In the genomic region with DNA sequence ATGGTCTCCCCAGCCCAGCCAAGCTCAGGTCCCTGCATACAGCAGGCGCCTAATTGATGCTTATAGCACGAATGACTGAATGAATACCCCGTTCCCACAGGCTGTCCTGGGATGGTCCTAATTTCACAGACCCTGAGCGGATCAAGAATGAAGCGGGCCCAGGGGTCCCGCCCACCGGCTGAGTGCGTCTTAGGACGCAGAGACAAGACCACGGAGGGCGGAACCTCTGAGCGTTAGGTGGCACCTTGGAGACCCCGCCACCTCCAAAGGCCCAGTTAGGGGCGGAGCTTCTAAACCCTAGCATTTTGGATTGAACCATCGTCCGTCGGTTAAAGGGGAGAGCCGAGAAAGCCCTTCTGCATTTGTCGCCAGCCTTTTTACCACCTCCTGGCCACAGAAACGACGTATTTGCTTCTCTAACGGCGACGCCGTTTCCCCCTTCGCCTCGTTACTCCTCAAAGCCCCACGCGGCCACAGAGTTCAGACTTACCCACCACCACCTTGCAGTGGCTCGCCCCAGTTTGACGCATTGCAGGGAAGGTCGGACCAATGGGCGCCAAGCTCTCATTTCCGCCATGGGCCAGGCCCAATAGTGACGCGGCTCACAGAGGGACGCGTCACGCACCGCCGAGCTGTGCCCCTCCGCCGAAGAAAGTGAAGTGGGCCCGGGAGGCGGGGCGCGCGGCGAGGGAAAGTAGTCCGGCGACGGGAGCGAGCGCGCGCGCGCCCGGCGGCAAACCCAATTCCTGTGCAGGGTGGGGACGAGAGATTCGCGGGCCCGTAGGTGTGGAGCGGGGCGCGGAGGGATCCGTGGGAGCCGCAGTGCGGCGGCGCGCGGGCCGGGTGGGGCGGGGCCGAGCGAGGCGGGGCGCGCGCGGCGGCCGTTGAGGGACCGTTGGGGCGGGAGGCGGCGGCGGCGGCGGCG, we compare ENCODE assay signal across 1 cellular context.
TF ChIP-seq lines count a peak whose summit lies in the region.

No MANE protein-coding gene starts in this region.

TF ChIP-seq in PFSK-1, 5 proteins besides CTCF, POLR2A, EP300 and RAD21:
- TF ChIP-seq REST (IDR thresholded peaks at IDR 0.05; ENCODE audit: insufficient read depth in 1 of 2, low read depth in 2 of 2, low read length in 2 of 2) (no peak), TAF1 (IDR thresholded peaks at IDR 0.05; ENCODE audit: borderline replicate concordance, insufficient read depth, low read length) (peak; percentile 42; the same call in 1 of the 2 replicates), FOXP2 (optimal IDR thresholded peaks at IDR 0.05; ENCODE audit: borderline replicate concordance, extremely low read depth, extremely low read length, insufficient read depth) (peak; percentile 90), SIN3A (IDR thresholded peaks at IDR 0.05; ENCODE audit: borderline replicate concordance, insufficient read depth, low read length) (no peak), POLR2AphosphoS5 (IDR thresholded peaks at IDR 0.05; ENCODE audit: low read depth, low read length) (peak; percentile 80)
